2 cellular contexts compared by ENCODE assay signal in the genomic region with DNA sequence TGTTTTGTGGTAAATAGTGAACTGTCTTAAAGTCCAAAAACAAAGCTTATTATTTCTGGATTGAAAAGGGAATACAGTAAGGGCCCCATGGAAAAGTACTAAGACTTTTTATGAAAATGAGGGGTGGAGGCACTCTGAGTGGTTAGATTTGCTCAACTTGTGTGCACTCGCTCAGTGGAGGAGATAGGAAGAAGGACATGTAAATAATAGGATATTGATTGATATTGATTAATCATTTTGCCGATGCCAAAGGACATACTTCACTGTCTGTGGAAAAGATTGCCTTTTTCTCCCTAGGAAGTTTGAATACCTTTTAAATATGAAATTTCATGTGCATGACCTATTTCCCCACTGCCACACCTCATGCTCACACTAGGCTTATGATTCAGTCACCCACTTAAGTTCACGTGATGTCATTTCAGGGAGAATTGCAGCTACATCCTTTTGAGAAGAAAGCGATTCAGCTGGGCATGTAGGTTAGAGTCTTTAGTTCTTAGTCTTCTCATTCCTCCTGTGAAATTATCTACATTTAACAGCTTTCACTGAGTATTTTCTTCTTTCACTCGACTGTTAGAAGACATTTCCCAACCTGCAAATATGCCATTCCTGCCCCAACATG.
TF ChIP-seq lines count a peak whose summit lies in the region.

No MANE protein-coding gene starts in this region.

TF ChIP-seq in HepG2, 621 proteins besides CTCF, POLR2A, EP300 and RAD21:
- peak; percentile 42; the same call in 1 of the 2 replicates for TF ChIP-seq RBFOX2 (IDR thresholded peaks at IDR 0.05; ENCODE audit: low read depth, low read length)
- TF ChIP-seq, protein P1, sequence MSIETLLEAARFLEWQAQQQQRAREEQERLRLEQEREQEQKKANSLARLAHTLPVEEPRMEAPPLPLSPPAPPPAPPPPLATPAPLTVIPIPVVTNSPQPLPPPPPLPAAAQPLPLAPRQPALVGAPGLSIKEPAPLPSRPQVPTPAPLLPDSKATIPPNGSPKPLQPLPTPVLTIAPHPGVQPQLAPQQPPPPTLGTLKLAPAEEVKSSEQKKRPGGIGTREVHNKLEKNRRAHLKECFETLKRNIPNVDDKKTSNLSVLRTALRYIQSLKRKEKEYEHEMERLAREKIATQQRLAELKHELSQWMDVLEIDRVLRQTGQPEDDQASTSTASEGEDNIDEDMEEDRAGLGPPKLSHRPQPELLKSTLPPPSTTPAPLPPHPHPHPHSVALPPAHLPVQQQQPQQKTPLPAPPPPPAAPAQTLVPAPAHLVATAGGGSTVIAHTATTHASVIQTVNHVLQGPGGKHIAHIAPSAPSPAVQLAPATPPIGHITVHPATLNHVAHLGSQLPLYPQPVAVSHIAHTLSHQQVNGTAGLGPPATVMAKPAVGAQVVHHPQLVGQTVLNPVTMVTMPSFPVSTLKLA (IDR thresholded peaks at IDR 0.05), result no peak
- TF ChIP-seq ONECUT2 (CRISPR knock-in tag; IDR thresholded peaks at IDR 0.05), result peak; percentile 76
- TF ChIP-seq POLR2AphosphoS2 (IDR thresholded peaks at IDR 0.05; ENCODE audit: low read depth, low read length), result no peak
- TF ChIP-seq KAT2B (IDR thresholded peaks at IDR 0.05; ENCODE audit: borderline replicate concordance, low read depth, low read length), result peak; percentile 85; the same call in 1 of the 2 replicates

TF ChIP-seq in WTC11, 78 proteins besides CTCF, POLR2A, EP300 and RAD21:
- TF ChIP-seq, protein P2, sequence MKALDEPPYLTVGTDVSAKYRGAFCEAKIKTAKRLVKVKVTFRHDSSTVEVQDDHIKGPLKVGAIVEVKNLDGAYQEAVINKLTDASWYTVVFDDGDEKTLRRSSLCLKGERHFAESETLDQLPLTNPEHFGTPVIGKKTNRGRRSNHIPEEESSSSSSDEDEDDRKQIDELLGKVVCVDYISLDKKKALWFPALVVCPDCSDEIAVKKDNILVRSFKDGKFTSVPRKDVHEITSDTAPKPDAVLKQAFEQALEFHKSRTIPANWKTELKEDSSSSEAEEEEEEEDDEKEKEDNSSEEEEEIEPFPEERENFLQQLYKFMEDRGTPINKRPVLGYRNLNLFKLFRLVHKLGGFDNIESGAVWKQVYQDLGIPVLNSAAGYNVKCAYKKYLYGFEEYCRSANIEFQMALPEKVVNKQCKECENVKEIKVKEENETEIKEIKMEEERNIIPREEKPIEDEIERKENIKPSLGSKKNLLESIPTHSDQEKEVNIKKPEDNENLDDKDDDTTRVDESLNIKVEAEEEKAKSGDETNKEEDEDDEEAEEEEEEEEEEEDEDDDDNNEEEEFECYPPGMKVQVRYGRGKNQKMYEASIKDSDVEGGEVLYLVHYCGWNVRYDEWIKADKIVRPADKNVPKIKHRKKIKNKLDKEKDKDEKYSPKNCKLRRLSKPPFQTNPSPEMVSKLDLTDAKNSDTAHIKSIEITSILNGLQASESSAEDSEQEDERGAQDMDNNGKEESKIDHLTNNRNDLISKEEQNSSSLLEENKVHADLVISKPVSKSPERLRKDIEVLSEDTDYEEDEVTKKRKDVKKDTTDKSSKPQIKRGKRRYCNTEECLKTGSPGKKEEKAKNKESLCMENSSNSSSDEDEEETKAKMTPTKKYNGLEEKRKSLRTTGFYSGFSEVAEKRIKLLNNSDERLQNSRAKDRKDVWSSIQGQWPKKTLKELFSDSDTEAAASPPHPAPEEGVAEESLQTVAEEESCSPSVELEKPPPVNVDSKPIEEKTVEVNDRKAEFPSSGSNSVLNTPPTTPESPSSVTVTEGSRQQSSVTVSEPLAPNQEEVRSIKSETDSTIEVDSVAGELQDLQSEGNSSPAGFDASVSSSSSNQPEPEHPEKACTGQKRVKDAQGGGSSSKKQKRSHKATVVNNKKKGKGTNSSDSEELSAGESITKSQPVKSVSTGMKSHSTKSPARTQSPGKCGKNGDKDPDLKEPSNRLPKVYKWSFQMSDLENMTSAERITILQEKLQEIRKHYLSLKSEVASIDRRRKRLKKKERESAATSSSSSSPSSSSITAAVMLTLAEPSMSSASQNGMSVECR (CRISPR knock-in tag; IDR thresholded peaks at IDR 0.05; ENCODE audit: borderline replicate concordance), result no peak
- TF ChIP-seq RORB (CRISPR knock-in tag; IDR thresholded peaks at IDR 0.05) (no peak), FOXJ3 (CRISPR knock-in tag; IDR thresholded peaks at IDR 0.05; ENCODE audit: borderline replicate concordance) (no peak), NFE2L1 (CRISPR knock-in tag; IDR thresholded peaks at IDR 0.05) (no peak), JAZF1 (CRISPR knock-in tag; IDR thresholded peaks at IDR 0.05) (no peak)
- TF ChIP-seq, protein P3, sequence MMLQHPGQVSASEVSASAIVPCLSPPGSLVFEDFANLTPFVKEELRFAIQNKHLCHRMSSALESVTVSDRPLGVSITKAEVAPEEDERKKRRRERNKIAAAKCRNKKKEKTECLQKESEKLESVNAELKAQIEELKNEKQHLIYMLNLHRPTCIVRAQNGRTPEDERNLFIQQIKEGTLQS (CRISPR knock-in tag; conservative IDR thresholded peaks at IDR 0.05), result no peak
- TF ChIP-seq, protein P4, sequence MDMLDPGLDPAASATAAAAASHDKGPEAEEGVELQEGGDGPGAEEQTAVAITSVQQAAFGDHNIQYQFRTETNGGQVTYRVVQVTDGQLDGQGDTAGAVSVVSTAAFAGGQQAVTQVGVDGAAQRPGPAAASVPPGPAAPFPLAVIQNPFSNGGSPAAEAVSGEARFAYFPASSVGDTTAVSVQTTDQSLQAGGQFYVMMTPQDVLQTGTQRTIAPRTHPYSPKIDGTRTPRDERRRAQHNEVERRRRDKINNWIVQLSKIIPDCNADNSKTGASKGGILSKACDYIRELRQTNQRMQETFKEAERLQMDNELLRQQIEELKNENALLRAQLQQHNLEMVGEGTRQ (CRISPR knock-in tag; IDR thresholded peaks at IDR 0.05), result no peak
TF ChIP-seq in WTC11: peak in this region for 0.
